16 cellular contexts compared by ENCODE assay signal in the genomic region with DNA sequence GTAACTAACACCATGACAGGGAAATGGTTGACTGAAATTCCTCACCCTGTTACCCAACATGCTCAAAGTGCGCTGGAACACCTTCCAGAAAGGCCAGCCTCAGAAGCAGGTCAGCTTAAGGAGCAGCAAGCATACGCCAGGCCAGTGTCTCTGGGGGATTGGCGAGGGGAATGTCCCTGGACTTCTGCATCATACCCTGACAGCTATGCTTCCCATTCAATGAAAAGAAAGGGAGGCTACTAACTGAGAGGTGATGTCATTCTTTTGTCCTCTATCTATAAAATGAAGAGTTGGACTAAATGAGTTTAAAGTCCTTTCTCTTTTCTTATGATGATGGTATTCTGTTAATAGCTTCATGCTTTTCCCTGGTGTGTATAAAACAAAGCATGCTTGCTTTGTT. TPM values are rescaled to one million over a fixed set of nuclear protein-coding genes. Genes with fewer than 3 reads are reported as not detected.
DNase-seq lines count a peak whose midpoint lies in the region; ATAC-seq and TF ChIP-seq lines count a peak whose summit lies in the region.
"Had no signal": no experiment of that assay in that cellular context is flagged by ENCODE, and none has a peak within 500 bp of the region (broad histone marks: within the 10 kb centered on the region; RNA-seq: fewer than 3 reads in every experiment).

No MANE protein-coding gene starts in this region.

- no peak for TF ChIP-seq POLR2A in heart left ventricle (IDR thresholded peaks at IDR 0.05)

- H3K27ac Mint-ChIP-seq in neural progenitor cell, result no peak overlapping the region

- H3K4me1 ChIP-seq in heart left ventricle, result peaks cover 0 to 20% (median 5%) of the 10 kb centered on the region in 12 donors
- peaks cover under 1% of the 10 kb centered on the region for H3K4me1 ChIP-seq in neural progenitor cell

- no peak overlapping the region for H3K9ac ChIP-seq in neural progenitor cell
- H3K9ac ChIP-seq: SK-N-SH had no signal

- no peak overlapping the region for H3K4me3 Mint-ChIP-seq in neural progenitor cell

- no peak overlapping the region for H2AFZ ChIP-seq in neural progenitor cell (replicated peaks)

- DNase-seq in ELF-1 (ENCODE audit: low read depth, low spot score) (peak; percentile 14), NCI-H69 (lab: John Stamatoyannopoulos, UW) (peak; percentile 31), heart left ventricle (peak in 3 of 5 donors; percentile 37 to 50 (median 42)), neural progenitor cell (ENCODE audit: low spot score) (peak; percentile 18), NAMALWA (ENCODE audit: low spot score) (no peak), AG08396 (ENCODE audit: low spot score) (no peak), NCI-H2196 treated with DMSO at 0.1 percent for 48 hours (lab: John Stamatoyannopoulos, UW; ENCODE audit: unreplicated experiment) (no peak)
- DNase-seq: DMS 273 treated with DMSO at 0.1 percent for 48 hours, EL, NCI-H1436, NCI-H2081, SK-N-SH had no signal

- H3K4me2 ChIP-seq in neural progenitor cell, result no peak overlapping the region
- H3K4me2 ChIP-seq: SK-N-SH had no signal

- ATAC-seq in heart left ventricle, result peak in 2 of 4 donors; percentile 37 to 64
- ATAC-seq in GM18502 (IDR thresholded peaks at IDR 0.05; ENCODE audit: poor library complexity, unreplicated experiment), result no peak

- no peaks in the 10 kb centered on the region for H3K79me2 ChIP-seq in neural progenitor cell (ENCODE audit: low read depth)

- no peak overlapping the region for H3K27ac ChIP-seq in heart left ventricle
- no peak overlapping the region for H3K27ac ChIP-seq in neural progenitor cell

- TF ChIP-seq CTCF in heart left ventricle (IDR thresholded peaks at IDR 0.05), result no peak
- no peak for TF ChIP-seq CTCF in neural progenitor cell (IDR thresholded peaks at IDR 0.05)

- H3K36me3 ChIP-seq in heart left ventricle (no peaks in the 10 kb centered on the region), neural progenitor cell (no peaks in the 10 kb centered on the region)

- peaks cover 8% of the 10 kb centered on the region for H3K27me3 Mint-ChIP-seq in neural progenitor cell (ENCODE audit: insufficient read depth, low read depth)

- H3K4me3 ChIP-seq in heart left ventricle, result no peak overlapping the region
- H3K4me3 ChIP-seq in neural progenitor cell, result no peak overlapping the region

- H3K9me3 ChIP-seq in heart left ventricle (no peaks in the 10 kb centered on the region), neural progenitor cell (ENCODE audit: low read depth) (no peaks in the 10 kb centered on the region)
- H3K9me3 ChIP-seq: SK-N-SH had no signal

- no peaks in the 10 kb centered on the region for H4K20me1 ChIP-seq in neural progenitor cell (ENCODE audit: low read depth)

- peaks cover 14% of the 10 kb centered on the region for H3K4me1 Mint-ChIP-seq in neural progenitor cell

- H3K9me3 Mint-ChIP-seq in neural progenitor cell, result no peaks in the 10 kb centered on the region

- intact Hi-C loops in heart left ventricle (cut with DNase I), result no loop called here

- no peaks in the 10 kb centered on the region for H3K27me3 ChIP-seq in heart left ventricle
- no peaks in the 10 kb centered on the region for H3K27me3 ChIP-seq in neural progenitor cell

- no peaks in the 10 kb centered on the region for H3F3A ChIP-seq in neural progenitor cell (ENCODE audit: low read depth)

- 32 to 52% (median 42%) methylated on average over 3 of the region's 3 CpGs for WGBS in heart left ventricle, 4 donors

- no peaks in the 10 kb centered on the region for H3K36me3 Mint-ChIP-seq in neural progenitor cell

RNA-seq across cellular contexts. Expression of a gene that starts 21.7 kb away (rescaled TPM):
- total RNA-seq in heart left ventricle, result under 1 TPM in 6 of 9 donors, not detected in 3; 0.05 to 0.59 (median 0.19) TPM
- under 1 TPM; 0.03 to 0.08 TPM for polyA plus RNA-seq in heart left ventricle
- not detected in 2 replicates for total RNA-seq in neural progenitor cell (ENCODE audit: low replicate concordance)
- total RNA-seq: H4, LHCN-M2 had no signal
- polyA plus RNA-seq: BJ, SK-N-SH had no signal

Comparison
In these comparisons a context has a peak if more than half of its experiments do, and no peak if none do; other contexts are left out.
1. DNase-seq: peak in ELF-1 (single experiment), NCI-H69 (single experiment), heart left ventricle (3 of 5) and neural progenitor cell (single experiment); none in NAMALWA (single experiment), AG08396 (single experiment) and NCI-H2196 treated with DMSO at 0.1 percent for 48 hours (single experiment).